1 cellular context compared by ENCODE assay signal in the genomic region with DNA sequence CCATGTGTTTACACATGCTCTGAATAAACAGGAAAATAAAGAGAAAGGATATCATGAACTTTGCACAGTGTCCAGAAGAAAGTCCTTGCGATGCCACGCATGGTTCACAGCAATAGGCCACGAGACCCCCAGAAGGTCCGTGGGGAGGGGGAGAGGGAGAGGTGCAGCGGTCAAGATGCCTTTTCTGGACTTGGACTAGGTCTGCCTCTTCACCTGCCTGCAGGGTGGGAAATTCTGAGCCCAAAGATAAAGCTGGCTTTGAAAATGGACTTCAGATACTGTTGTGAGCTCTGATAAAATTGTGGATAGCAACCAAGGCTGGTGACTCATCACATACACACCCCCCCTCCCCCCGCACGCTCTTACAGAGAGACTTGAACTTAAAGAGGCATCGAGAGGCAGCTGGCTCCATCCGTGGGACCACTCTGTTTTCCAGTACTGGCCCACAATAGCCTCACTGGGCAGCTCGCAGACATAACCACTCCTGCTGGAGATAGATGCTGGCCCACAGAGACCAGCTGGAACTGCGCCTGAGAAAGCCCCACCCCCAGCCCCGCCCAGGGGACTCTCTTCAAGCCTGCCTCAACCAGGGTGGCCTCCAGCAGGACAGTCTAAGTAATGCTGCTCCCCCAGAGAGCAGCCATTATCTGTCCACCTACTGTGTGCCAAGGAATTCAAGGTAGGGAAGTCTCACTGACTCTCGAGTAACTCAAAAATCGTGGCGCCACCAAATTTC.
TF ChIP-seq lines count a peak whose summit lies in the region.

No MANE protein-coding gene starts in this region.

TF ChIP-seq in HepG2, 621 proteins besides CTCF, POLR2A, EP300 and RAD21 (continued from another document and continues in another):
- TF ChIP-seq ATF6 (CRISPR knock-in tag; conservative IDR thresholded peaks at IDR 0.05) (0 out of 2 replicates have a peak, but pooled peaks have one; percentile 25), HIVEP1 (CRISPR knock-in tag; IDR thresholded peaks at IDR 0.05) (no peak), POGK (CRISPR knock-in tag; conservative IDR thresholded peaks at IDR 0.05) (no peak), ZNF768 (CRISPR knock-in tag; IDR thresholded peaks at IDR 0.05) (no peak), ZNF160 (CRISPR knock-in tag; IDR thresholded peaks at IDR 0.05) (no peak), RFX3 (CRISPR knock-in tag; IDR thresholded peaks at IDR 0.05) (no peak), CENPBD1 (CRISPR knock-in tag; IDR thresholded peaks at IDR 0.05; ENCODE audit: borderline replicate concordance, low read depth) (no peak), FOSL2 (CRISPR knock-in tag; IDR thresholded peaks at IDR 0.05) (peak; percentile 96), ZNF549 (CRISPR knock-in tag; IDR thresholded peaks at IDR 0.05) (no peak), ZNF564 (CRISPR knock-in tag; IDR thresholded peaks at IDR 0.05) (no peak), PAX8 (CRISPR knock-in tag; IDR thresholded peaks at IDR 0.05; ENCODE audit: borderline replicate concordance) (no peak), FLYWCH1 (CRISPR knock-in tag; IDR thresholded peaks at IDR 0.05) (no peak), HNF4G (IDR thresholded peaks at IDR 0.05; ENCODE audit: borderline replicate concordance, low read depth, low read length) (0 out of 2 replicates have a peak, but pooled peaks have one; percentile 27), HNF4G (CRISPR knock-in tag; IDR thresholded peaks at IDR 0.05; ENCODE audit: borderline replicate concordance, low read depth) (no peak; the same call in 1 of the 2 replicates), RERE (CRISPR knock-in tag; IDR thresholded peaks at IDR 0.05; ENCODE audit: low read depth) (no peak)
- TF ChIP-seq, protein P1, sequence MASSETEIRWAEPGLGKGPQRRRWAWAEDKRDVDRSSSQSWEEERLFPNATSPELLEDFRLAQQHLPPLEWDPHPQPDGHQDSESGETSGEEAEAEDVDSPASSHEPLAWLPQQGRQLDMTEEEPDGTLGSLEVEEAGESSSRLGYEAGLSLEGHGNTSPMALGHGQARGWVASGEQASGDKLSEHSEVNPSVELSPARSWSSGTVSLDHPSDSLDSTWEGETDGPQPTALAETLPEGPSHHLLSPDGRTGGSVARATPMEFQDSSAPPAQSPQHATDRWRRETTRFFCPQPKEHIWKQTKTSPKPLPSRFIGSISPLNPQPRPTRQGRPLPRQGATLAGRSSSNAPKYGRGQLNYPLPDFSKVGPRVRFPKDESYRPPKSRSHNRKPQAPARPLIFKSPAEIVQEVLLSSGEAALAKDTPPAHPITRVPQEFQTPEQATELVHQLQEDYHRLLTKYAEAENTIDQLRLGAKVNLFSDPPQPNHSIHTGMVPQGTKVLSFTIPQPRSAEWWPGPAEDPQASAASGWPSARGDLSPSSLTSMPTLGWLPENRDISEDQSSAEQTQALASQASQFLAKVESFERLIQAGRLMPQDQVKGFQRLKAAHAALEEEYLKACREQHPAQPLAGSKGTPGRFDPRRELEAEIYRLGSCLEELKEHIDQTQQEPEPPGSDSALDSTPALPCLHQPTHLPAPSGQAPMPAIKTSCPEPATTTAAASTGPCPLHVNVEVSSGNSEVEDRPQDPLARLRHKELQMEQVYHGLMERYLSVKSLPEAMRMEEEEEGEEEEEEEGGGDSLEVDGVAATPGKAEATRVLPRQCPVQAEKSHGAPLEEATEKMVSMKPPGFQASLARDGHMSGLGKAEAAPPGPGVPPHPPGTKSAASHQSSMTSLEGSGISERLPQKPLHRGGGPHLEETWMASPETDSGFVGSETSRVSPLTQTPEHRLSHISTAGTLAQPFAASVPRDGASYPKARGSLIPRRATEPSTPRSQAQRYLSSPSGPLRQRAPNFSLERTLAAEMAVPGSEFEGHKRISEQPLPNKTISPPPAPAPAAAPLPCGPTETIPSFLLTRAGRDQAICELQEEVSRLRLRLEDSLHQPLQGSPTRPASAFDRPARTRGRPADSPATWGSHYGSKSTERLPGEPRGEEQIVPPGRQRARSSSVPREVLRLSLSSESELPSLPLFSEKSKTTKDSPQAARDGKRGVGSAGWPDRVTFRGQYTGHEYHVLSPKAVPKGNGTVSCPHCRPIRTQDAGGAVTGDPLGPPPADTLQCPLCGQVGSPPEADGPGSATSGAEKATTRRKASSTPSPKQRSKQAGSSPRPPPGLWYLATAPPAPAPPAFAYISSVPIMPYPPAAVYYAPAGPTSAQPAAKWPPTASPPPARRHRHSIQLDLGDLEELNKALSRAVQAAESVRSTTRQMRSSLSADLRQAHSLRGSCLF (CRISPR knock-in tag; IDR thresholded peaks at IDR 0.05; ENCODE audit: borderline replicate concordance): no peak
- TF ChIP-seq, protein P2, sequence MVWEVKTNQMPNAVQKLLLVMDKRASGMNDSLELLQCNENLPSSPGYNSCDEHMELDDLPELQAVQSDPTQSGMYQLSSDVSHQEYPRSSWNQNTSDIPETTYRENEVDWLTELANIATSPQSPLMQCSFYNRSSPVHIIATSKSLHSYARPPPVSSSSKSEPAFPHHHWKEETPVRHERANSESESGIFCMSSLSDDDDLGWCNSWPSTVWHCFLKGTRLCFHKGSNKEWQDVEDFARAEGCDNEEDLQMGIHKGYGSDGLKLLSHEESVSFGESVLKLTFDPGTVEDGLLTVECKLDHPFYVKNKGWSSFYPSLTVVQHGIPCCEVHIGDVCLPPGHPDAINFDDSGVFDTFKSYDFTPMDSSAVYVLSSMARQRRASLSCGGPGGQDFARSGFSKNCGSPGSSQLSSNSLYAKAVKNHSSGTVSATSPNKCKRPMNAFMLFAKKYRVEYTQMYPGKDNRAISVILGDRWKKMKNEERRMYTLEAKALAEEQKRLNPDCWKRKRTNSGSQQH (CRISPR knock-in tag; IDR thresholded peaks at IDR 0.05; ENCODE audit: low read depth): 0 out of 2 replicates have a peak, but pooled peaks have one; percentile 13
- TF ChIP-seq, protein P3, sequence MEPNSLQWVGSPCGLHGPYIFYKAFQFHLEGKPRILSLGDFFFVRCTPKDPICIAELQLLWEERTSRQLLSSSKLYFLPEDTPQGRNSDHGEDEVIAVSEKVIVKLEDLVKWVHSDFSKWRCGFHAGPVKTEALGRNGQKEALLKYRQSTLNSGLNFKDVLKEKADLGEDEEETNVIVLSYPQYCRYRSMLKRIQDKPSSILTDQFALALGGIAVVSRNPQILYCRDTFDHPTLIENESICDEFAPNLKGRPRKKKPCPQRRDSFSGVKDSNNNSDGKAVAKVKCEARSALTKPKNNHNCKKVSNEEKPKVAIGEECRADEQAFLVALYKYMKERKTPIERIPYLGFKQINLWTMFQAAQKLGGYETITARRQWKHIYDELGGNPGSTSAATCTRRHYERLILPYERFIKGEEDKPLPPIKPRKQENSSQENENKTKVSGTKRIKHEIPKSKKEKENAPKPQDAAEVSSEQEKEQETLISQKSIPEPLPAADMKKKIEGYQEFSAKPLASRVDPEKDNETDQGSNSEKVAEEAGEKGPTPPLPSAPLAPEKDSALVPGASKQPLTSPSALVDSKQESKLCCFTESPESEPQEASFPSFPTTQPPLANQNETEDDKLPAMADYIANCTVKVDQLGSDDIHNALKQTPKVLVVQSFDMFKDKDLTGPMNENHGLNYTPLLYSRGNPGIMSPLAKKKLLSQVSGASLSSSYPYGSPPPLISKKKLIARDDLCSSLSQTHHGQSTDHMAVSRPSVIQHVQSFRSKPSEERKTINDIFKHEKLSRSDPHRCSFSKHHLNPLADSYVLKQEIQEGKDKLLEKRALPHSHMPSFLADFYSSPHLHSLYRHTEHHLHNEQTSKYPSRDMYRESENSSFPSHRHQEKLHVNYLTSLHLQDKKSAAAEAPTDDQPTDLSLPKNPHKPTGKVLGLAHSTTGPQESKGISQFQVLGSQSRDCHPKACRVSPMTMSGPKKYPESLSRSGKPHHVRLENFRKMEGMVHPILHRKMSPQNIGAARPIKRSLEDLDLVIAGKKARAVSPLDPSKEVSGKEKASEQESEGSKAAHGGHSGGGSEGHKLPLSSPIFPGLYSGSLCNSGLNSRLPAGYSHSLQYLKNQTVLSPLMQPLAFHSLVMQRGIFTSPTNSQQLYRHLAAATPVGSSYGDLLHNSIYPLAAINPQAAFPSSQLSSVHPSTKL (CRISPR knock-in tag; IDR thresholded peaks at IDR 0.05): peak; percentile 82
- TF ChIP-seq, protein P4, sequence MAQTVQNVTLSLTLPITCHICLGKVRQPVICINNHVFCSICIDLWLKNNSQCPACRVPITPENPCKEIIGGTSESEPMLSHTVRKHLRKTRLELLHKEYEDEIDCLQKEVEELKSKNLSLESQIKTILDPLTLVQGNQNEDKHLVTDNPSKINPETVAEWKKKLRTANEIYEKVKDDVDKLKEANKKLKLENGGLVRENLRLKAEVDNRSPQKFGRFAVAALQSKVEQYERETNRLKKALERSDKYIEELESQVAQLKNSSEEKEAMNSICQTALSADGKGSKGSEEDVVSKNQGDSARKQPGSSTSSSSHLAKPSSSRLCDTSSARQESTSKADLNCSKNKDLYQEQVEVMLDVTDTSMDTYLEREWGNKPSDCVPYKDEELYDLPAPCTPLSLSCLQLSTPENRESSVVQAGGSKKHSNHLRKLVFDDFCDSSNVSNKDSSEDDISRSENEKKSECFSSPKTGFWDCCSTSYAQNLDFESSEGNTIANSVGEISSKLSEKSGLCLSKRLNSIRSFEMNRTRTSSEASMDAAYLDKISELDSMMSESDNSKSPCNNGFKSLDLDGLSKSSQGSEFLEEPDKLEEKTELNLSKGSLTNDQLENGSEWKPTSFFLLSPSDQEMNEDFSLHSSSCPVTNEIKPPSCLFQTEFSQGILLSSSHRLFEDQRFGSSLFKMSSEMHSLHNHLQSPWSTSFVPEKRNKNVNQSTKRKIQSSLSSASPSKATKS (CRISPR knock-in tag; IDR thresholded peaks at IDR 0.05): no peak
- TF ChIP-seq, protein P5, sequence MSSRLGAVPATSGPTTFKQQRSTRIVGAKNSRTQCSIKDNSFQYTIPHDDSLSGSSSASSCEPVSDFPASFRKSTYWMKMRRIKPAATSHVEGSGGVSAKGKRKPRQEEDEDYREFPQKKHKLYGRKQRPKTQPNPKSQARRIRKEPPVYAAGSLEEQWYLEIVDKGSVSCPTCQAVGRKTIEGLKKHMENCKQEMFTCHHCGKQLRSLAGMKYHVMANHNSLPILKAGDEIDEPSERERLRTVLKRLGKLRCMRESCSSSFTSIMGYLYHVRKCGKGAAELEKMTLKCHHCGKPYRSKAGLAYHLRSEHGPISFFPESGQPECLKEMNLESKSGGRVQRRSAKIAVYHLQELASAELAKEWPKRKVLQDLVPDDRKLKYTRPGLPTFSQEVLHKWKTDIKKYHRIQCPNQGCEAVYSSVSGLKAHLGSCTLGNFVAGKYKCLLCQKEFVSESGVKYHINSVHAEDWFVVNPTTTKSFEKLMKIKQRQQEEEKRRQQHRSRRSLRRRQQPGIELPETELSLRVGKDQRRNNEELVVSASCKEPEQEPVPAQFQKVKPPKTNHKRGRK (CRISPR knock-in tag; IDR thresholded peaks at IDR 0.05): no peak
